In genomic region chr21:36694593-36695282, GRCh38 we compare ENCODE assay signal across 1 cellular context.
TF ChIP-seq lines count a peak whose summit lies in the region.

No MANE protein-coding gene starts in this region.

TF ChIP-seq in GM23338, 12 proteins besides CTCF, POLR2A, EP300 and RAD21 (continued from another document):
- TF ChIP-seq, protein P1, sequence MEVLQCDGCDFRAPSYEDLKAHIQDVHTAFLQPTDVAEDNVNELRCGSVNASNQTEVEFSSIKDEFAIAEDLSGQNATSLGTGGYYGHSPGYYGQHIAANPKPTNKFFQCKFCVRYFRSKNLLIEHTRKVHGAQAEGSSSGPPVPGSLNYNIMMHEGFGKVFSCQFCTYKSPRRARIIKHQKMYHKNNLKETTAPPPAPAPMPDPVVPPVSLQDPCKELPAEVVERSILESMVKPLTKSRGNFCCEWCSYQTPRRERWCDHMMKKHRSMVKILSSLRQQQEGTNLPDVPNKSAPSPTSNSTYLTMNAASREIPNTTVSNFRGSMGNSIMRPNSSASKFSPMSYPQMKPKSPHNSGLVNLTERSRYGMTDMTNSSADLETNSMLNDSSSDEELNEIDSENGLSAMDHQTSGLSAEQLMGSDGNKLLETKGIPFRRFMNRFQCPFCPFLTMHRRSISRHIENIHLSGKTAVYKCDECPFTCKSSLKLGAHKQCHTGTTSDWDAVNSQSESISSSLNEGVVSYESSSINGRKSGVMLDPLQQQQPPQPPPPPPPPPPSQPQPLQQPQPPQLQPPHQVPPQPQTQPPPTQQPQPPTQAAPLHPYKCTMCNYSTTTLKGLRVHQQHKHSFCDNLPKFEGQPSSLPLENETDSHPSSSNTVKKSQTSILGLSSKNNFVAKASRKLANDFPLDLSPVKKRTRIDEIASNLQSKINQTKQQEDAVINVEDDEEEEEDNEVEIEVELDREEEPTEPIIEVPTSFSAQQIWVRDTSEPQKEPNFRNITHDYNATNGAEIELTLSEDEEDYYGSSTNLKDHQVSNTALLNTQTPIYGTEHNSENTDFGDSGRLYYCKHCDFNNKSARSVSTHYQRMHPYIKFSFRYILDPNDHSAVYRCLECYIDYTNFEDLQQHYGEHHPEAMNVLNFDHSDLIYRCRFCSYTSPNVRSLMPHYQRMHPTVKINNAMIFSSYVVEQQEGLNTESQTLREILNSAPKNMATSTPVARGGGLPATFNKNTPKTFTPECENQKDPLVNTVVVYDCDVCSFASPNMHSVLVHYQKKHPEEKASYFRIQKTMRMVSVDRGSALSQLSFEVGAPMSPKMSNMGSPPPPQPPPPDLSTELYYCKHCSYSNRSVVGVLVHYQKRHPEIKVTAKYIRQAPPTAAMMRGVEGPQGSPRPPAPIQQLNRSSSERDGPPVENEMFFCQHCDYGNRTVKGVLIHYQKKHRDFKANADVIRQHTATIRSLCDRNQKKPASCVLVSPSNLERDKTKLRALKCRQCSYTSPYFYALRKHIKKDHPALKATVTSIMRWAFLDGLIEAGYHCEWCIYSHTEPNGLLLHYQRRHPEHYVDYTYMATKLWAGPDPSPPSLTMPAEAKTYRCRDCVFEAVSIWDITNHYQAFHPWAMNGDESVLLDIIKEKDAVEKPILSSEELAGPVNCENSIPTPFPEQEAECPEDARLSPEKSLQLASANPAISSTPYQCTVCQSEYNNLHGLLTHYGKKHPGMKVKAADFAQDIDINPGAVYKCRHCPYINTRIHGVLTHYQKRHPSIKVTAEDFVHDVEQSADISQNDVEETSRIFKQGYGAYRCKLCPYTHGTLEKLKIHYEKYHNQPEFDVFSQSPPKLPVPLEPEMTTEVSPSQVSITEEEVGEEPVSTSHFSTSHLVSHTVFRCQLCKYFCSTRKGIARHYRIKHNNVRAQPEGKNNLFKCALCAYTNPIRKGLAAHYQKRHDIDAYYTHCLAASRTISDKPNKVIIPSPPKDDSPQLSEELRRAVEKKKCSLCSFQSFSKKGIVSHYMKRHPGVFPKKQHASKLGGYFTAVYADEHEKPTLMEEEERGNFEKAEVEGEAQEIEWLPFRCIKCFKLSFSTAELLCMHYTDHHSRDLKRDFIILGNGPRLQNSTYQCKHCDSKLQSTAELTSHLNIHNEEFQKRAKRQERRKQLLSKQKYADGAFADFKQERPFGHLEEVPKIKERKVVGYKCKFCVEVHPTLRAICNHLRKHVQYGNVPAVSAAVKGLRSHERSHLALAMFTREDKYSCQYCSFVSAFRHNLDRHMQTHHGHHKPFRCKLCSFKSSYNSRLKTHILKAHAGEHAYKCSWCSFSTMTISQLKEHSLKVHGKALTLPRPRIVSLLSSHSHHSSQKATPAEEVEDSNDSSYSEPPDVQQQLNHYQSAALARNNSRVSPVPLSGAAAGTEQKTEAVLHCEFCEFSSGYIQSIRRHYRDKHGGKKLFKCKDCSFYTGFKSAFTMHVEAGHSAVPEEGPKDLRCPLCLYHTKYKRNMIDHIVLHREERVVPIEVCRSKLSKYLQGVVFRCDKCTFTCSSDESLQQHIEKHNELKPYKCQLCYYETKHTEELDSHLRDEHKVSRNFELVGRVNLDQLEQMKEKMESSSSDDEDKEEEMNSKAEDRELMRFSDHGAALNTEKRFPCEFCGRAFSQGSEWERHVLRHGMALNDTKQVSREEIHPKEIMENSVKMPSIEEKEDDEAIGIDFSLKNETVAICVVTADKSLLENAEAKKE (CRISPR knock-in tag; IDR thresholded peaks at IDR 0.05): no peak
